In genomic region chr4:123452585-123452984, GRCh38 we compare ENCODE assay signal across 9 cellular contexts. TPM values are rescaled to one million over a fixed set of nuclear protein-coding genes. Genes with fewer than 3 reads are reported as not detected.
DNase-seq lines count a peak whose midpoint lies in the region; ATAC-seq and TF ChIP-seq lines count a peak whose summit lies in the region.
"Had no signal": no experiment of that assay in that cellular context is flagged by ENCODE, and none has a peak within 500 bp of the region (broad histone marks: within the 10 kb centered on the region; RNA-seq: fewer than 3 reads in every experiment).

No MANE protein-coding gene starts in this region.

- H3K4me1 ChIP-seq in Peyer's patch (peaks cover 0 to 6% (median 0%) of the 10 kb centered on the region in 4 donors), smooth muscle cell (ENCODE audit: low read depth) (peaks cover 21% of the 10 kb centered on the region)

- no peaks in the 10 kb centered on the region for H3K27me3 ChIP-seq in Peyer's patch
- H3K27me3 ChIP-seq in smooth muscle cell (ENCODE audit: low read depth) = no peaks in the 10 kb centered on the region
- H3K27me3 ChIP-seq in H7 (ENCODE audit: control insufficient read depth, insufficient read depth, low read length) = no peaks in the 10 kb centered on the region

- H3K9ac ChIP-seq in smooth muscle cell (ENCODE audit: low read depth) = peak overlapping the region; percentile 65

- H3K4me3 ChIP-seq in Peyer's patch (no peak overlapping the region), fibroblast of villous mesenchyme (ENCODE audit: low read depth, low read length) (no peak overlapping the region), smooth muscle cell (no peak overlapping the region), H7 (ENCODE audit: insufficient read depth, low read depth, low read length) (no peak overlapping the region)

- H4K20me1 ChIP-seq in smooth muscle cell (ENCODE audit: low read depth) = no peaks in the 10 kb centered on the region

- no peaks in the 10 kb centered on the region for H3F3A ChIP-seq in smooth muscle cell (ENCODE audit: low read depth)

- H3K27ac ChIP-seq in Peyer's patch (peak overlapping the region in 1 of 4 donors; percentile 6), smooth muscle cell (ENCODE audit: low read depth) (peak overlapping the region; percentile 92)

- DNase-seq in NCI-H748 (lab: John Stamatoyannopoulos, UW; ENCODE audit: unreplicated experiment) = peak; percentile 12
- no peak for DNase-seq in NCI-H748 treated with DMSO at 0.1 percent for 48 hours (lab: John Stamatoyannopoulos, UW)
- DNase-seq in Peyer's patch = peak in 2 of 3 donors; percentile 37 to 68
- peak; percentile 86 for DNase-seq in fibroblast of villous mesenchyme (ENCODE audit: low read depth)
- no peak for DNase-seq in smooth muscle cell (lab: John Stamatoyannopoulos, UW; ENCODE audit: unreplicated experiment)
- no peak for DNase-seq in H7
- DNase-seq in stimulated activated CD4-positive, alpha-beta T cell treated with anti-CD3 and anti-CD28 coated beads, Interleukin-12 subunit alpha, Interleukin-12 subunit beta, amount 100 ng/mL, for 4 hours = no peak
- DNase-seq: CD4-positive, CD25-positive, alpha-beta regulatory T cell had no signal

- H3K9me3 ChIP-seq in Peyer's patch (no peaks in the 10 kb centered on the region), smooth muscle cell (replicated peaks; ENCODE audit: low read depth) (no peaks in the 10 kb centered on the region)

- no peak for ATAC-seq in HG03280 (IDR thresholded peaks at IDR 0.05; ENCODE audit: unreplicated experiment)

- no peak overlapping the region for H2AFZ ChIP-seq in smooth muscle cell (ENCODE audit: low read depth)

- TF ChIP-seq CTCF in Peyer's patch (IDR thresholded peaks at IDR 0.05) = no peak
- no peak for TF ChIP-seq CTCF in fibroblast of villous mesenchyme (IDR thresholded peaks at IDR 0.05; ENCODE audit: insufficient read depth, low read depth, low read length)
- no peak for TF ChIP-seq CTCF in smooth muscle cell (IDR thresholded peaks at IDR 0.05; ENCODE audit: borderline replicate concordance, insufficient read depth, poor library complexity, severe bottlenecking)

- H3K36me3 ChIP-seq in Peyer's patch = no peaks in the 10 kb centered on the region
- H3K36me3 ChIP-seq in smooth muscle cell (ENCODE audit: low read depth) = no peaks in the 10 kb centered on the region
- no peaks in the 10 kb centered on the region for H3K36me3 ChIP-seq in H7 (replicated peaks; ENCODE audit: control insufficient read depth, insufficient read depth, low read length)

- TF ChIP-seq POLR2A in Peyer's patch (IDR thresholded peaks at IDR 0.05) = no peak

- peak overlapping the region; percentile 74 for H3K4me2 ChIP-seq in smooth muscle cell

- no peaks in the 10 kb centered on the region for H3K79me2 ChIP-seq in smooth muscle cell (ENCODE audit: low read depth)

RNA-seq across cellular contexts. Expression of gene SPRY1, which starts 56.0 kb away (rescaled TPM):
- total RNA-seq in Peyer's patch = 10 to 100 TPM; 10.7 to 43.7 (median 39.8) TPM
- 7.3 and 14.8 TPM in 2 replicates for total RNA-seq in fibroblast of villous mesenchyme
- 17.4 and 17.8 TPM in 2 replicates for total RNA-seq in smooth muscle cell
- polyA plus RNA-seq in smooth muscle cell = 26.4 and 28.1 TPM in 2 replicates
- 42.2 and 56.8 TPM in 2 replicates for total RNA-seq in H7 (2014; rRNA removed; shearing (Covaris generic))

Comparison
In these comparisons a context has a peak if more than half of its experiments do, and no peak if none do; other contexts are left out.
1. DNase-seq: peak in NCI-H748 (single experiment), Peyer's patch (2 of 3) and fibroblast of villous mesenchyme (single experiment); none in NCI-H748 treated with DMSO at 0.1 percent for 48 hours (single experiment), smooth muscle cell (single experiment), H7 (single experiment) and stimulated activated CD4-positive, alpha-beta T cell treated with anti-CD3 and anti-CD28 coated beads, Interleukin-12 subunit alpha, Interleukin-12 subunit beta, amount 100 ng/mL, for 4 hours (single experiment).